12 cellular contexts compared by ENCODE assay signal in the genomic region with DNA sequence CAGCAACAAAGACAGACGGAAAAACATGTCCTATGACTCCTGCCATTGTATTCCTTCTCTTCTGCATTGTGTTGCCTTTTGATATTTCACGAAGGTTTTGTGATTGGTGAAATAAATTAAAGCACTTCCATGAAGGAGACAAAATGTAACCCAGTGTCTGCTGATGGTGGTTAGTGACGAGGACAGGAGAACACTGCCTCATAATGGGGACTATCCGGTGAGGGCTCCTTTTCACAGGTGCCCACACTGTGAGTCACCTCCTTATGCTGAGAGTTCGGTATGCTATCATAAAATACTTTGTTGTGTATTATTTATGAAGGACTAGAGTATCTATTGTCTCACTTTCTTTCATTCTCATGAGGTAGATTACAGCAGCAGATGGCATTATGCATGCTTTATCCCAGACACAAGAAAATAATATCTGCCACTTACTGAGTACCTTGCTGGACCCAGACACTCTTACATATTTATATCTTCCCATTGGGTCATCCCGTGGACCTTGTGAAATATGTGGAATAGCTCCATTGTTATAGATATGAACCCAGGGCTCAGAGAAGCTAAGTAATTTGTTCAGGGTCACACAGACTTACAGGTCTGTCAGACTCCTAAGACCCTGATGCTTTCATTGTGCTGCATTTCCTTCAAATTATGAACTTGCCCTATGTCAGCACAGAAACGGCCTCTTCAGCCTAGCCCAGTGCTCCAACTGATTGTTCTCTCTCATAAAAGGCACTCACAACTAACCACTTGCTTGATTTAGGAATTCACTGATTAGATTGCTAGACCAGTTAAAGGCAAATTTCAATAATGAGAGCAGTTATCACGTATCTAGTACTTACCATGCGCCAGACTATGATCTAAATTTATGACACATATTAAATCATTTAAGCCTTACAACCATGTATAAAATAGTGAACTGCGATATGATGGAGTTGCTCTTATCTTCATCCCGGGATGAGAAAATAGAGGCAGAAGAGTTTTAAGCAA. TPM values are rescaled to one million over a fixed set of nuclear protein-coding genes. Genes with fewer than 3 reads are reported as not detected.
DNase-seq lines count a peak whose midpoint lies in the region; ATAC-seq, FAIRE-seq and TF ChIP-seq lines count a peak whose summit lies in the region.
"Had no signal": no experiment of that assay in that cellular context is flagged by ENCODE, and none has a peak within 500 bp of the region (broad histone marks: within the 10 kb centered on the region; RNA-seq: fewer than 3 reads in every experiment).

No MANE protein-coding gene starts in this region.

- H3K4me1 ChIP-seq in heart right ventricle (peaks cover 0 to 56% (median 14%) of the 10 kb centered on the region in 9 donors), small intestine (ENCODE audit: control insufficient read depth in 2 of 2, insufficient read depth in 1 of 2, low read depth in 1 of 2, low read length in 1 of 2) (no peaks in the 10 kb centered on the region), mucosa of descending colon (ENCODE audit: low read depth) (no peaks in the 10 kb centered on the region)
- H3K4me1 ChIP-seq: testis had no signal

- H3K4me3 Mint-ChIP-seq in activated naive CD8-positive, alpha-beta T cell treated with anti-CD3 and anti-CD28 coated beads, Interleukin-2, amount 50 U/mL, for 24 hours = no peak overlapping the region
- H3K4me3 Mint-ChIP-seq: T-helper 2 cell treated with Interferon-gamma antibody and Interleukin-4, amounts not matched to agents 5 μg/mL and 100 μg/mL, for 36 hours had no signal

- ATAC-seq in heart right ventricle (peak in 6 of 8 donors; percentile 25 to 45 (median 37)), GM21447 (IDR thresholded peaks at IDR 0.05; ENCODE audit: unreplicated experiment) (no peak), mucosa of descending colon (no peak)
- ATAC-seq in activated naive CD8-positive, alpha-beta T cell treated with anti-CD3 and anti-CD28 coated beads, Interleukin-2, amount 50 U/mL, for 24 hours = no peak

- H3K27me3 Mint-ChIP-seq in activated naive CD8-positive, alpha-beta T cell treated with anti-CD3 and anti-CD28 coated beads, Interleukin-2, amount 50 U/mL, for 24 hours = no peaks in the 10 kb centered on the region

- H3K9me3 ChIP-seq in heart right ventricle (no peaks in the 10 kb centered on the region), small intestine (ENCODE audit: control insufficient read depth, low read depth) (no peaks in the 10 kb centered on the region), mucosa of descending colon (no peaks in the 10 kb centered on the region)
- H3K9me3 ChIP-seq: testis had no signal

- 26 to 33% methylated on average over 11 of the region's 11 CpGs for WGBS in heart right ventricle, 2 donors
- WGBS in small intestine, 3 donors = 34 to 56% (median 40%) methylated on average over 11 of the region's 11 CpGs

- no peaks in the 10 kb centered on the region for H3K36me3 Mint-ChIP-seq in activated naive CD8-positive, alpha-beta T cell treated with anti-CD3 and anti-CD28 coated beads, Interleukin-2, amount 50 U/mL, for 24 hours (ENCODE audit: low read depth)

- TF ChIP-seq CTCF in heart right ventricle (IDR thresholded peaks at IDR 0.05) (no peak), mucosa of descending colon (IDR thresholded peaks at IDR 0.05) (no peak)

- H3K27ac ChIP-seq in angular gyrus (ENCODE audit: low read depth, low read length) (peak overlapping the region; percentile 30), heart right ventricle (peak overlapping the region; percentile 23 to 90 (median 77)), small intestine (ENCODE audit: low read depth in 1 of 2, low read length in 1 of 2) (no peak overlapping the region)

- H3K27ac Mint-ChIP-seq in activated naive CD8-positive, alpha-beta T cell treated with anti-CD3 and anti-CD28 coated beads, Interleukin-2, amount 50 U/mL, for 24 hours = no peak overlapping the region
- H3K27ac Mint-ChIP-seq: T-helper 2 cell treated with Interferon-gamma antibody and Interleukin-4, amounts not matched to agents 5 μg/mL and 100 μg/mL, for 36 hours had no signal

- no peaks in the 10 kb centered on the region for H3K36me3 ChIP-seq in heart right ventricle
- no peaks in the 10 kb centered on the region for H3K36me3 ChIP-seq in small intestine (ENCODE audit: control insufficient read depth in 2 of 2, insufficient read depth in 2 of 2, low read length in 2 of 2)
- H3K36me3 ChIP-seq in mucosa of descending colon (ENCODE audit: low read depth) = no peaks in the 10 kb centered on the region

- FAIRE-seq in GM18507 (lab: Jason Lieb, UNC) = peak; percentile 58
- no peak for FAIRE-seq in small intestine (lab: Jason Lieb, UNC)

- DNase-seq in GM18507 (ENCODE audit: extremely low spot score, insufficient read length, low read depth) (no peak), heart right ventricle (no peak), small intestine (peak; percentile 1), AG08395 (ENCODE audit: low spot score) (no peak), mucosa of descending colon (no peak)
- DNase-seq in activated naive CD8-positive, alpha-beta T cell treated with anti-CD3 and anti-CD28 coated beads, Interleukin-2, amount 50 U/mL, for 24 hours = no peak
- DNase-seq: C1 segment of cervical spinal cord, NCI-H2029 treated with DMSO at 0.1 percent for 48 hours, testis had no signal

- H3K9me3 Mint-ChIP-seq in activated naive CD8-positive, alpha-beta T cell treated with anti-CD3 and anti-CD28 coated beads, Interleukin-2, amount 50 U/mL, for 24 hours = no peaks in the 10 kb centered on the region
- H3K9me3 Mint-ChIP-seq: T-helper 2 cell treated with Interferon-gamma antibody and Interleukin-4, amounts not matched to agents 5 μg/mL and 100 μg/mL, for 36 hours had no signal

- peaks cover 3% of the 10 kb centered on the region for H3K4me1 Mint-ChIP-seq in activated naive CD8-positive, alpha-beta T cell treated with anti-CD3 and anti-CD28 coated beads, Interleukin-2, amount 50 U/mL, for 24 hours

- H3K4me3 ChIP-seq in heart right ventricle = peak overlapping the region in 5 of 10 donors; percentile 42 to 60 (median 52)
- H3K4me3 ChIP-seq in small intestine (ENCODE audit: low read depth in 1 of 2, low read length in 2 of 2) = no peak overlapping the region
- no peak overlapping the region for H3K4me3 ChIP-seq in mucosa of descending colon
- H3K4me3 ChIP-seq: testis had no signal

- intact Hi-C loops in heart right ventricle (cut with DNase I) (loop anchor here in 1 of 10 donors (2.0 kb wide), 1 partner anchor 29 kb away; no protein-coding TSS in a partner anchor), mucosa of descending colon (cut with DNase I, micrococcal nuclease) (no loop called here)

- peaks cover 0 to 74% (median 0%) of the 10 kb centered on the region in 7 donors for H3K27me3 ChIP-seq in heart right ventricle
- H3K27me3 ChIP-seq in small intestine (ENCODE audit: control insufficient read depth in 2 of 2, insufficient read depth in 2 of 2, low read length in 2 of 2) = no peaks in the 10 kb centered on the region
- H3K27me3 ChIP-seq: testis had no signal

RNA-seq across cellular contexts. Expression of gene PLS3, which starts 31.2 kb away (rescaled TPM):
- 10 to 100 TPM; 31.1 to 56.9 (median 39.0) TPM for total RNA-seq in heart right ventricle
- polyA plus RNA-seq in heart right ventricle = 10 to 100 TPM; 29.7 to 32.4 TPM
- polyA plus RNA-seq in small intestine = 10 to 100 TPM in 2 of 3 donors, 1 to 10 TPM in 1; 8.4 to 40.9 (median 10.3) TPM
- 10 to 100 TPM in 2 of 3 donors, 1 to 10 TPM in 1; 9.7 to 33.0 (median 27.5) TPM for total RNA-seq in mucosa of descending colon

Comparison
In these comparisons a context has a peak if more than half of its experiments do, and no peak if none do; other contexts are left out.
1. H3K27ac ChIP-seq: peak in angular gyrus (single experiment) and heart right ventricle (10 of 10); none in small intestine (0 of 2).
2. ATAC-seq: peak in heart right ventricle (6 of 8); none in activated naive CD8-positive, alpha-beta T cell treated with anti-CD3 and anti-CD28 coated beads, Interleukin-2, amount 50 U/mL, for 24 hours (single experiment), GM21447 (single experiment) and mucosa of descending colon (single experiment).